ENCODE assay signal across 8 cellular contexts in genomic region chr20:34676642-34677373, GRCh38. TPM values are rescaled to one million over a fixed set of nuclear protein-coding genes. Genes with fewer than 3 reads are reported as not detected.
DNase-seq lines count a peak whose midpoint lies in the region; ATAC-seq and TF ChIP-seq lines count a peak whose summit lies in the region.

Gene PIGU, minus strand, starts transcription at chr20:34677092. Its CDS starts 7 bp downstream, at chr20:34677085.

- H2AFZ ChIP-seq in GM23248 (peak within 1 kb of the TSS; percentile 87), fibroblast of lung (ENCODE audit: low read length) (peak within 1 kb of the TSS; percentile 99)

- peaks cover 9 to 34% (median 18%) of the 10 kb centered on the region in 4 donors for H3K4me1 Mint-ChIP-seq in naive thymus-derived CD8-positive, alpha-beta T cell

- H3K4me2 ChIP-seq in GM23248 (ENCODE audit: unreplicated experiment) (peak within 1 kb of the TSS; percentile 92), fibroblast of lung (ENCODE audit: extremely low read depth, insufficient read depth, low read length) (peak within 1 kb of the TSS; percentile 93)

- no peaks in the 10 kb centered on the region for H3K27me3 Mint-ChIP-seq in naive thymus-derived CD8-positive, alpha-beta T cell

- no peaks in the 10 kb centered on the region for H3K27me3 ChIP-seq in GM23248 (replicated peaks; ENCODE audit: insufficient read depth)
- no peaks in the 10 kb centered on the region for H3K27me3 ChIP-seq in fibroblast of lung (ENCODE audit: control insufficient read depth, insufficient read depth, low read length)

- peak; percentile 97 for DNase-seq in Daoy (ENCODE audit: low read depth)
- DNase-seq in GM23248: peak; percentile 99
- peak; percentile 95 to 96 for DNase-seq in Kasumi-1 (lab: John Stamatoyannopoulos, UW)
- peak; percentile 96 for DNase-seq in RPMI7951 (ENCODE audit: low read depth)
- peak; percentile 91 to 93 for DNase-seq in activated T-helper 1 cell treated with anti-CD3 and anti-CD28 coated beads, Interleukin-2, amount 50 U/mL, for 16 hours (ENCODE audit: low read depth in 1 of 2, low spot score in 1 of 2)
- peak; percentile 91 to 94 for DNase-seq in fibroblast of lung (ENCODE audit: low read depth in 2 of 2)
- DNase-seq in naive thymus-derived CD8-positive, alpha-beta T cell: peak; percentile 89 to 97 (median 96)
- DNase-seq in stimulated activated naive CD4-positive, alpha-beta T cell (lab: John Stamatoyannopoulos, UW): peak; percentile 90 to 95 (median 94)

- peak in 1 of 2 donors; percentile 6 for TF ChIP-seq CTCF in fibroblast of lung (conservative IDR thresholded peaks at IDR 0.05 in 1 of 2, IDR thresholded peaks at IDR 0.05 in 1 of 2; ENCODE audit: low read depth in 1 of 2, low read length in 2 of 2)

- no peaks in the 10 kb centered on the region for H3K9me2 ChIP-seq in GM23248 (ENCODE audit: insufficient read depth)

- H3K27ac ChIP-seq in GM23248 (peak within 1 kb of the TSS; percentile 57), fibroblast of lung (ENCODE audit: insufficient read depth, low read length) (peak within 1 kb of the TSS; percentile 72)

- H3K36me3 ChIP-seq in GM23248 (ENCODE audit: low read depth) (no peaks in the 10 kb centered on the region), fibroblast of lung (ENCODE audit: control insufficient read depth, insufficient read depth, low read length) (no peaks in the 10 kb centered on the region)

- peak within 1 kb of the TSS; percentile 88 to 98 (median 98) for H3K27ac Mint-ChIP-seq in naive thymus-derived CD8-positive, alpha-beta T cell

- peak within 1 kb of the TSS; percentile 95 to 98 (median 97) for H3K4me3 Mint-ChIP-seq in naive thymus-derived CD8-positive, alpha-beta T cell

- in situ Hi-C loops in GM23248 (cut with MboI): no loop called here

- 0 out of 2 replicates have a peak, but pooled peaks cover 6% of the 10 kb centered on the region for H3K4me1 ChIP-seq in GM23248 (ENCODE audit: insufficient read depth)
- no peaks in the 10 kb centered on the region for H3K4me1 ChIP-seq in fibroblast of lung (ENCODE audit: control insufficient read depth, extremely low read depth, insufficient read depth, low read length)

- H3K79me2 ChIP-seq in GM23248 (ENCODE audit: insufficient read depth) (peaks cover 38% of the 10 kb centered on the region), fibroblast of lung (ENCODE audit: control insufficient read depth, insufficient read depth, low read length) (peaks cover 2% of the 10 kb centered on the region)

- peaks cover 4% of the 10 kb centered on the region; the same call in 1 of the 2 replicates for H3F3A ChIP-seq in GM23248 (ENCODE audit: insufficient read depth)

- 1% methylated on average over 53 to 64 of the region's 64 CpGs for WGBS in GM23248 (ENCODE audit: low coverage in 1 of 2, low lambda C conversion rate in 2 of 2, missing lambda C conversion rate in 2 of 2), 2 experiments

- H3K36me3 Mint-ChIP-seq in naive thymus-derived CD8-positive, alpha-beta T cell: peaks cover 0 to 3% (median 0%) of the 10 kb centered on the region in 3 donors

- H4K20me1 ChIP-seq in GM23248 (ENCODE audit: insufficient read depth) (no peaks in the 10 kb centered on the region), fibroblast of lung (ENCODE audit: control insufficient read depth, extremely low read depth, insufficient read depth, low read length) (no peaks in the 10 kb centered on the region)

- H3K4me3 ChIP-seq in GM23248 (peak within 1 kb of the TSS; percentile 89), fibroblast of lung (replicated peaks in 1 of 4; ENCODE audit: control extremely low read depth in 1 of 4, insufficient read depth in 1 of 4, low read depth in 3 of 4, low read length in 4 of 4) (peak within 1 kb of the TSS; percentile 81 to 92 (median 88))

- ATAC-seq in naive thymus-derived CD8-positive, alpha-beta T cell: peak; percentile 95

- H3K9ac ChIP-seq in GM23248 (peak within 1 kb of the TSS; percentile 77), fibroblast of lung (ENCODE audit: insufficient read depth, low read length) (peak within 1 kb of the TSS; percentile 69)

- POLR2A ChIA-PET in naive thymus-derived CD8-positive, alpha-beta T cell (lab: Charles Lee): interaction anchor here (0.6 to 2.3 kb wide), 10 partner anchors 13 to 987 kb away, joined by 3 to 17 read pairs (median 4); partner anchors contain the start of genes AHCY, DYNLRB1, ITCH and MAP1LC3A

- H3K9me3 Mint-ChIP-seq in naive thymus-derived CD8-positive, alpha-beta T cell: no peaks in the 10 kb centered on the region

- H3K9me3 ChIP-seq in GM23248 (ENCODE audit: low read depth): no peaks in the 10 kb centered on the region
- H3K9me3 ChIP-seq in fibroblast of lung (ENCODE audit: control insufficient read depth, insufficient read depth, low read depth, low read length): no peaks in the 10 kb centered on the region

RNA-seq across cellular contexts. Expression of gene PIGU, which starts in this region (rescaled TPM):
- total RNA-seq in Daoy (2014; rRNA removed; shearing (Covaris generic)): 9.7 and 11.7 TPM in 2 replicates
- total RNA-seq in GM23248 (2014; rRNA removed; shearing (Covaris generic)): 12.5 and 21.6 TPM in 2 replicates
- polyA plus RNA-seq in GM23248 (2016; fragmentation: Nextera tagmentation; extraction: Ambion mirVana) (19.7 and 21.2 TPM in 2 replicates), fibroblast of lung (42.6 and 47.5 TPM in 2 replicates)
- total RNA-seq in RPMI7951 (2014; rRNA removed; shearing (Covaris generic)): 43.1 and 48.1 TPM in 2 replicates
- 4.9 and 6.4 TPM in 2 replicates for total RNA-seq in fibroblast of lung
- polyA plus RNA-seq in fibroblast of lung (2012): 17.7 and 20.7 TPM in 2 replicates
- 36.3 and 40.7 TPM in 2 replicates for polyA minus RNA-seq in fibroblast of lung (ENCODE audit: low replicate concordance)
- total RNA-seq in naive thymus-derived CD8-positive, alpha-beta T cell: 10 to 100 TPM; 11.4 to 14.0 TPM
- 10 to 100 TPM; 18.3 to 25.4 (median 23.2) TPM for polyA plus RNA-seq in naive thymus-derived CD8-positive, alpha-beta T cell

Comparison
In these comparisons a context has a peak if more than half of its experiments do, and no peak if none do; other contexts are left out.
1. Peak in every context shown above with its lines: DNase-seq, ATAC-seq, H3K4me3 ChIP-seq and H3K27ac ChIP-seq.